12 cellular contexts compared by ENCODE assay signal in the genomic region with DNA sequence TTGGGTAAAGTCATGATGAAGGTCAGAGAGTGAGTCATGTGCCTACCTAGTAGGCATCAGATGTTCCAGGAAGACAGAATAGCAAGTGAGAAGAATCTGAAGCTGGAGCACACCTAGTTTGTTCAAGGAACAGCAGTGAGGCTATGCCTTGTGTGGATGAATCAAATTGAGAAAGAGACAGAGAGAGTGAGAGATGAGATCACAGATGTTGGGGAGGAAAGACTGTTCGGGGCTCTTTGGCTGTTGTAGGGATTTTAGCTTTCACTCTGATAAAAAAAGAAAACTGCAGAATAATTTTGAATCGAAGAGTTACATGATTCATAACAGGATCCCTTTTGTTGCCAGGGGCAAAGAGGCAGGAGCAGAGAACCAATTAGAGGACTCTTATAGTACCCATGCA. TPM values are rescaled to one million over a fixed set of nuclear protein-coding genes. Genes with fewer than 3 reads are reported as not detected.
DNase-seq lines count a peak whose midpoint lies in the region; ATAC-seq and TF ChIP-seq lines count a peak whose summit lies in the region.
"Had no signal": no experiment of that assay in that cellular context is flagged by ENCODE, and none has a peak within 500 bp of the region (broad histone marks: within the 10 kb centered on the region; RNA-seq: fewer than 3 reads in every experiment).

No MANE protein-coding gene starts in this region.

- H3K9me3 ChIP-seq in thyroid gland = no peaks in the 10 kb centered on the region
- H3K9me3 ChIP-seq: SJCRH30 had no signal

- DNase-seq in activated T-cell treated with anti-CD3 and anti-CD28 coated beads, Interleukin-2, amount 50 U/mL, for 24 hours = no peak
- no peak for DNase-seq in activated T-cell treated with anti-CD3 and anti-CD28 coated beads for 4 hours
- no peak for DNase-seq in activated T-cell treated with anti-CD3 and anti-CD28 coated beads, Interleukin-2, amount 50 U/mL, for 4 hours
- peak; percentile 6 to 52 for DNase-seq in stimulated activated effector memory CD8-positive, alpha-beta T cell treated with anti-CD3 and anti-CD28 coated beads, Interleukin-12 subunit alpha, Interleukin-12 subunit beta, amount 100 ng/mL, for 72 hours (ENCODE audit: low spot score in 2 of 2)
- DNase-seq in NCI-H510A (lab: John Stamatoyannopoulos, UW) = no peak
- no peak for DNase-seq in thyroid gland
- no peak for DNase-seq in iPS-NIHi7 (ENCODE audit: extremely low spot score)
- DNase-seq: erythroblast, KG1, NCI-H1105 treated with DMSO at 0.1 percent for 48 hours, SJCRH30 had no signal

- TF ChIP-seq POLR2A in thyroid gland (IDR thresholded peaks at IDR 0.05) = no peak

- no peak overlapping the region for H3K4me3 ChIP-seq in thyroid gland (replicated peaks in 1 of 3)
- H3K4me3 ChIP-seq: SJCRH30 had no signal

- no peaks in the 10 kb centered on the region for H3K36me3 Mint-ChIP-seq in activated T-cell treated with anti-CD3 and anti-CD28 coated beads, Interleukin-2, amount 50 U/mL, for 24 hours (ENCODE audit: low read depth)
- no peaks in the 10 kb centered on the region for H3K36me3 Mint-ChIP-seq in activated T-cell treated with anti-CD3 and anti-CD28 coated beads, Interleukin-2, amount 50 U/mL, for 4 hours (ENCODE audit: insufficient read depth)
- no peaks in the 10 kb centered on the region for H3K36me3 Mint-ChIP-seq in stimulated activated effector memory CD8-positive, alpha-beta T cell treated with anti-CD3 and anti-CD28 coated beads, Interleukin-12 subunit alpha, Interleukin-12 subunit beta, amount 100 ng/mL, for 72 hours

- H3K4me1 Mint-ChIP-seq in activated T-cell treated with anti-CD3 and anti-CD28 coated beads, Interleukin-2, amount 50 U/mL, for 24 hours (ENCODE audit: low read depth) = peaks cover 27% of the 10 kb centered on the region
- H3K4me1 Mint-ChIP-seq in activated T-cell treated with anti-CD3 and anti-CD28 coated beads, Interleukin-2, amount 50 U/mL, for 4 hours (ENCODE audit: low read depth) = peaks cover 5% of the 10 kb centered on the region
- H3K4me1 Mint-ChIP-seq in stimulated activated effector memory CD8-positive, alpha-beta T cell treated with anti-CD3 and anti-CD28 coated beads, Interleukin-12 subunit alpha, Interleukin-12 subunit beta, amount 100 ng/mL, for 72 hours = peaks cover 12% of the 10 kb centered on the region

- TF ChIP-seq CTCF in thyroid gland (IDR thresholded peaks at IDR 0.05) = no peak

- H3K4me1 ChIP-seq in thyroid gland = no peaks in the 10 kb centered on the region
- H3K4me1 ChIP-seq: SJCRH30 had no signal

- H3K27ac Mint-ChIP-seq in activated T-cell treated with anti-CD3 and anti-CD28 coated beads, Interleukin-2, amount 50 U/mL, for 24 hours = peak overlapping the region; percentile 63
- H3K27ac Mint-ChIP-seq in stimulated activated effector memory CD8-positive, alpha-beta T cell treated with anti-CD3 and anti-CD28 coated beads, Interleukin-12 subunit alpha, Interleukin-12 subunit beta, amount 100 ng/mL, for 72 hours = no peak overlapping the region

- peaks cover 13% of the 10 kb centered on the region for H3K27me3 Mint-ChIP-seq in activated T-cell treated with anti-CD3 and anti-CD28 coated beads, Interleukin-2, amount 50 U/mL, for 24 hours
- peaks cover 3% of the 10 kb centered on the region for H3K27me3 Mint-ChIP-seq in activated T-cell treated with anti-CD3 and anti-CD28 coated beads, Interleukin-2, amount 50 U/mL, for 4 hours (ENCODE audit: low read depth)

- H3K36me3 ChIP-seq in thyroid gland = no peaks in the 10 kb centered on the region
- H3K36me3 ChIP-seq: SJCRH30 had no signal

- ATAC-seq in GM21529 (IDR thresholded peaks at IDR 0.05; ENCODE audit: unreplicated experiment) = peak; percentile 67
- ATAC-seq in activated T-cell treated with anti-CD3 and anti-CD28 coated beads, Interleukin-2, amount 50 U/mL, for 4 hours = peak; percentile 95 to 96
- peak; percentile 99 for ATAC-seq in stimulated activated effector memory CD8-positive, alpha-beta T cell treated with anti-CD3 and anti-CD28 coated beads, Interleukin-12 subunit alpha, Interleukin-12 subunit beta, amount 100 ng/mL, for 72 hours

- H3K27ac ChIP-seq in thyroid gland = no peak overlapping the region
- H3K27ac ChIP-seq: SJCRH30 had no signal

- WGBS in thyroid gland, 2 donors = 76 to 82% methylated on average over 2 of the region's 2 CpGs

- no peaks in the 10 kb centered on the region for H3K27me3 ChIP-seq in thyroid gland
- H3K27me3 ChIP-seq: SJCRH30 had no signal

- H3K4me3 Mint-ChIP-seq in activated T-cell treated with anti-CD3 and anti-CD28 coated beads, Interleukin-2, amount 50 U/mL, for 24 hours = no peak overlapping the region
- no peak overlapping the region for H3K4me3 Mint-ChIP-seq in activated T-cell treated with anti-CD3 and anti-CD28 coated beads, Interleukin-2, amount 50 U/mL, for 4 hours
- peak overlapping the region; percentile 0 for H3K4me3 Mint-ChIP-seq in stimulated activated effector memory CD8-positive, alpha-beta T cell treated with anti-CD3 and anti-CD28 coated beads, Interleukin-12 subunit alpha, Interleukin-12 subunit beta, amount 100 ng/mL, for 72 hours

- no peaks in the 10 kb centered on the region for H3K9me3 Mint-ChIP-seq in activated T-cell treated with anti-CD3 and anti-CD28 coated beads, Interleukin-2, amount 50 U/mL, for 24 hours
- H3K9me3 Mint-ChIP-seq in activated T-cell treated with anti-CD3 and anti-CD28 coated beads, Interleukin-2, amount 50 U/mL, for 4 hours = no peaks in the 10 kb centered on the region
- H3K9me3 Mint-ChIP-seq in stimulated activated effector memory CD8-positive, alpha-beta T cell treated with anti-CD3 and anti-CD28 coated beads, Interleukin-12 subunit alpha, Interleukin-12 subunit beta, amount 100 ng/mL, for 72 hours = no peaks in the 10 kb centered on the region

- intact Hi-C loops in thyroid gland (cut with DNase I) = no loop called here

RNA-seq across cellular contexts. Expression of a gene that starts 6.3 kb away (rescaled TPM):
- total RNA-seq in activated T-cell treated with anti-CD3 and anti-CD28 coated beads, Interleukin-2, amount 50 U/mL, for 4 hours = not detected
- not detected for total RNA-seq in thyroid gland
- total RNA-seq: SJCRH30 had no signal

RNA-seq across cellular contexts. Expression of a gene that starts 35.6 kb away (rescaled TPM):
- total RNA-seq in activated T-cell treated with anti-CD3 and anti-CD28 coated beads, Interleukin-2, amount 50 U/mL, for 4 hours = not detected
- not detected for total RNA-seq in thyroid gland
- total RNA-seq: SJCRH30 had no signal

Comparison
In these comparisons a context has a peak if more than half of its experiments do, and no peak if none do; other contexts are left out.
1. DNase-seq: peak in stimulated activated effector memory CD8-positive, alpha-beta T cell treated with anti-CD3 and anti-CD28 coated beads, Interleukin-12 subunit alpha, Interleukin-12 subunit beta, amount 100 ng/mL, for 72 hours (2 of 2); none in activated T-cell treated with anti-CD3 and anti-CD28 coated beads, Interleukin-2, amount 50 U/mL, for 24 hours (single experiment), activated T-cell treated with anti-CD3 and anti-CD28 coated beads for 4 hours (single experiment), activated T-cell treated with anti-CD3 and anti-CD28 coated beads, Interleukin-2, amount 50 U/mL, for 4 hours (single experiment), NCI-H510A (single experiment), thyroid gland (0 of 2) and iPS-NIHi7 (single experiment).
2. Peak in every context shown above with its lines, with median percentiles within 50 percentile points of each other: ATAC-seq.